In genomic region chr18:70380915-70381896, GRCh38 we compare ENCODE assay signal across 1 cellular context.
TF ChIP-seq lines count a peak whose summit lies in the region.

No MANE protein-coding gene starts in this region.

TF ChIP-seq in K562, 482 proteins besides CTCF, POLR2A, EP300 and RAD21 (continued from another document and continues in another):
- TF ChIP-seq PRDM10 (IDR thresholded peaks at IDR 0.05; ENCODE audit: partially characterized antibody) (peak; percentile 9), PPARD (CRISPR knock-in tag; IDR thresholded peaks at IDR 0.05) (no peak), CTBP1 (IDR thresholded peaks at IDR 0.05; ENCODE audit: borderline replicate concordance) (peak; percentile 21; the same call in 1 of the 2 replicates), DMBX1 (CRISPR knock-in tag; IDR thresholded peaks at IDR 0.05; ENCODE audit: borderline replicate concordance) (no peak), ZNF699 (CRISPR knock-in tag; IDR thresholded peaks at IDR 0.05; ENCODE audit: insufficient replicate concordance) (no peak), LARP7 (IDR thresholded peaks at IDR 0.05) (no peak), HOXB6 (CRISPR knock-in tag; IDR thresholded peaks at IDR 0.05; ENCODE audit: borderline replicate concordance) (no peak), CREB1 (IDR thresholded peaks at IDR 0.05) (no peak), CREB1 (CRISPR knock-in tag; IDR thresholded peaks at IDR 0.05) (no peak), KDM2B (CRISPR knock-in tag; IDR thresholded peaks at IDR 0.05) (no peak), ZNF778 (CRISPR knock-in tag; IDR thresholded peaks at IDR 0.05) (no peak), SETDB1 (IDR thresholded peaks at IDR 0.05; ENCODE audit: low read length) (no peak), ETV1 (tag; conservative IDR thresholded peaks at IDR 0.05; ENCODE audit: low read depth) (no peak), ZBED1 (IDR thresholded peaks at IDR 0.05) (no peak), NKRF (IDR thresholded peaks at IDR 0.05; ENCODE audit: borderline replicate concordance) (no peak), NCOR1 (IDR thresholded peaks at IDR 0.05) (no peak), ZNF347 (CRISPR knock-in tag; IDR thresholded peaks at IDR 0.05; ENCODE audit: low read depth) (no peak), PBX2 (CRISPR knock-in tag; IDR thresholded peaks at IDR 0.05; ENCODE audit: low read depth) (peak; percentile 61), PBX2 (tag; conservative IDR thresholded peaks at IDR 0.05; ENCODE audit: low read depth) (peak; percentile 91), POLR3G (IDR thresholded peaks at IDR 0.05; ENCODE audit: extremely low read depth, insufficient read length, insufficient replicate concordance) (no peak), TOE1 (IDR thresholded peaks at IDR 0.05; ENCODE audit: borderline replicate concordance) (no peak), TOE1 (CRISPR knock-in tag; IDR thresholded peaks at IDR 0.05; ENCODE audit: borderline replicate concordance, low read depth) (no peak), ZZZ3 (IDR thresholded peaks at IDR 0.05) (no peak), STAT6 (CRISPR knock-in tag; IDR thresholded peaks at IDR 0.05) (no peak), NBN (IDR thresholded peaks at IDR 0.05; ENCODE audit: low read depth) (no peak), MIER1 (IDR thresholded peaks at IDR 0.05; ENCODE audit: low read depth) (no peak), KLF10 (CRISPR knock-in tag; IDR thresholded peaks at IDR 0.05) (no peak), EGR1 (conservative IDR thresholded peaks at IDR 0.05) (peak; percentile 69), ASH1L (IDR thresholded peaks at IDR 0.05; ENCODE audit: borderline replicate concordance, low read depth, partially characterized antibody) (no peak), AFF1 (IDR thresholded peaks at IDR 0.05; ENCODE audit: low read depth in 1 of 2, partially characterized antibody in 2 of 2) (no peak), SPI1 (IDR thresholded peaks at IDR 0.05; ENCODE audit: borderline replicate concordance, low read depth, low read length) (peak; percentile 16; the same call in 1 of the 2 replicates), NONO (IDR thresholded peaks at IDR 0.05; ENCODE audit: low read depth in 2 of 2, low read length in 1 of 2) (no peak), ELF4 (CRISPR knock-in tag; IDR thresholded peaks at IDR 0.05) (no peak), BRF2 (IDR thresholded peaks at IDR 0.05; ENCODE audit: borderline replicate concordance, insufficient read depth, insufficient read length) (no peak), BMI1 (IDR thresholded peaks at IDR 0.05; ENCODE audit: low read length) (no peak), ZNF561 (CRISPR knock-in tag; conservative IDR thresholded peaks at IDR 0.05) (no peak), ELF1 (tag; IDR thresholded peaks at IDR 0.05) (no peak), GATA2 (CRISPR knock-in tag; IDR thresholded peaks at IDR 0.05) (no peak), ZSCAN32 (CRISPR knock-in tag; IDR thresholded peaks at IDR 0.05) (no peak), PURB (CRISPR knock-in tag; IDR thresholded peaks at IDR 0.05; ENCODE audit: low read depth) (no peak), SNAPC5 (CRISPR knock-in tag; IDR thresholded peaks at IDR 0.05) (no peak), SIX5 (IDR thresholded peaks at IDR 0.05; ENCODE audit: borderline replicate concordance in 1 of 2, insufficient read depth in 1 of 2, low read depth in 1 of 2, low read length in 2 of 2) (no peak), TCF7L2 (IDR thresholded peaks at IDR 0.05; ENCODE audit: low read depth, low read length) (no peak), MAFF (IDR thresholded peaks at IDR 0.05; ENCODE audit: low read length) (no peak)
- TF ChIP-seq, protein P1, sequence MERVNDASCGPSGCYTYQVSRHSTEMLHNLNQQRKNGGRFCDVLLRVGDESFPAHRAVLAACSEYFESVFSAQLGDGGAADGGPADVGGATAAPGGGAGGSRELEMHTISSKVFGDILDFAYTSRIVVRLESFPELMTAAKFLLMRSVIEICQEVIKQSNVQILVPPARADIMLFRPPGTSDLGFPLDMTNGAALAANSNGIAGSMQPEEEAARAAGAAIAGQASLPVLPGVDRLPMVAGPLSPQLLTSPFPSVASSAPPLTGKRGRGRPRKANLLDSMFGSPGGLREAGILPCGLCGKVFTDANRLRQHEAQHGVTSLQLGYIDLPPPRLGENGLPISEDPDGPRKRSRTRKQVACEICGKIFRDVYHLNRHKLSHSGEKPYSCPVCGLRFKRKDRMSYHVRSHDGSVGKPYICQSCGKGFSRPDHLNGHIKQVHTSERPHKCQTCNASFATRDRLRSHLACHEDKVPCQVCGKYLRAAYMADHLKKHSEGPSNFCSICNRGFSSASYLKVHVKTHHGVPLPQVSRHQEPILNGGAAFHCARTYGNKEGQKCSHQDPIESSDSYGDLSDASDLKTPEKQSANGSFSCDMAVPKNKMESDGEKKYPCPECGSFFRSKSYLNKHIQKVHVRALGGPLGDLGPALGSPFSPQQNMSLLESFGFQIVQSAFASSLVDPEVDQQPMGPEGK (CRISPR knock-in tag; IDR thresholded peaks at IDR 0.05; ENCODE audit: borderline replicate concordance), result no peak
- TF ChIP-seq, protein P2, sequence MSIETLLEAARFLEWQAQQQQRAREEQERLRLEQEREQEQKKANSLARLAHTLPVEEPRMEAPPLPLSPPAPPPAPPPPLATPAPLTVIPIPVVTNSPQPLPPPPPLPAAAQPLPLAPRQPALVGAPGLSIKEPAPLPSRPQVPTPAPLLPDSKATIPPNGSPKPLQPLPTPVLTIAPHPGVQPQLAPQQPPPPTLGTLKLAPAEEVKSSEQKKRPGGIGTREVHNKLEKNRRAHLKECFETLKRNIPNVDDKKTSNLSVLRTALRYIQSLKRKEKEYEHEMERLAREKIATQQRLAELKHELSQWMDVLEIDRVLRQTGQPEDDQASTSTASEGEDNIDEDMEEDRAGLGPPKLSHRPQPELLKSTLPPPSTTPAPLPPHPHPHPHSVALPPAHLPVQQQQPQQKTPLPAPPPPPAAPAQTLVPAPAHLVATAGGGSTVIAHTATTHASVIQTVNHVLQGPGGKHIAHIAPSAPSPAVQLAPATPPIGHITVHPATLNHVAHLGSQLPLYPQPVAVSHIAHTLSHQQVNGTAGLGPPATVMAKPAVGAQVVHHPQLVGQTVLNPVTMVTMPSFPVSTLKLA (conservative IDR thresholded peaks at IDR 0.05), result no peak
